In the genomic region with DNA sequence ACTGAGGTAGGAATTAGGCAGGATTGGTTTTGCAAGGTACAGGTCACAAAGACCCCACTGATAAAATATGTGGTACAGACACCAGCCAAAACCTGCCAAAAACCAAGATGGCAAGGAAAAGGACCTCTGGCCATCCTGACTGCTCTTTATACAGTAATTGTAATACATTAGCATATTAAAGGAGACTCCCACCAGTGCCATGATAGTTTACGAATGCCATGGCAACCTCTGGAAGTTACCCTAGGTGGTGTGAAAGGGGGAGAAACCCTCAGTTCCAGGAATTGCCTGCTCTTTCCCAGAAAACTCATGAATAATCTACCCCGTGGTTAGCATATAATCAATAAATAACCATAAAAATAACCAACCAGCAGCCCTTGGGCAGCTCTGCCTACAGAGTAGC, we compare ENCODE assay signal across 18 cellular contexts.
"Had no signal": no experiment of that assay in that cellular context is flagged by ENCODE, and none has a peak within 500 bp of the region (broad histone marks: within the 10 kb centered on the region; RNA-seq: fewer than 3 reads in every experiment).

No MANE protein-coding gene starts in this region.

- ATAC-seq: Panc1, PC-3 had no signal

- DNase-seq: KBM-7, NCI-H1092, NCI-H1105 treated with DMSO at 0.1 percent for 48 hours, NCI-H1417 treated with DMSO at 0.1 percent for 48 hours, NCI-H146, NCI-H1694 treated with DMSO at 0.1 percent for 48 hours, NCI-H1930, NCI-H2081, NCI-H2107, NCI-H2227 treated with DMSO at 0.1 percent for 48 hours, NCI-H524 treated with DMSO at 0.1 percent for 48 hours, NCI-H69, NCI-H774, PC-3, SHP77, SK-N-SH, SW 1271 had no signal

- H3K9me3 ChIP-seq: SK-N-SH had no signal

- H3K9ac ChIP-seq: SK-N-SH had no signal
